9 cellular contexts compared by ENCODE assay signal in genomic region chr3:111858641-111859040, GRCh38. TPM values are rescaled to one million over a fixed set of nuclear protein-coding genes. Genes with fewer than 3 reads are reported as not detected.
DNase-seq lines count a peak whose midpoint lies in the region; ATAC-seq and TF ChIP-seq lines count a peak whose summit lies in the region.
"Had no signal": no experiment of that assay in that cellular context is flagged by ENCODE, and none has a peak within 500 bp of the region (broad histone marks: within the 10 kb centered on the region; RNA-seq: fewer than 3 reads in every experiment).

No MANE protein-coding gene starts in this region.

- H3K27ac Mint-ChIP-seq in H9 (no peak overlapping the region), activated B cell treated with CpG ODN at 0.5 μM for 24 hours (no peak overlapping the region)

- H4K91ac ChIP-seq in H9 (ENCODE audit: insufficient read length, low read depth, low read length) = no peak overlapping the region

- H3K27me3 Mint-ChIP-seq in H9 (ENCODE audit: low read depth) (peaks cover 67% of the 10 kb centered on the region), activated B cell treated with CpG ODN at 0.5 μM for 24 hours (peaks cover 14% of the 10 kb centered on the region)

- no peaks in the 10 kb centered on the region for H4K20me1 ChIP-seq in H9 (ENCODE audit: control insufficient read depth, insufficient read depth, insufficient read length)

- ATAC-seq in activated B cell treated with CpG ODN at 0.5 μM for 24 hours (ENCODE audit: low read depth) (no peak), GM19328 (IDR thresholded peaks at IDR 0.05; ENCODE audit: unreplicated experiment) (no peak)

- intact Hi-C loops in activated B cell treated with CpG ODN at 0.5 μM for 24 hours (cut with micrococcal nuclease) = no loop called here
- intact Hi-C loops in sigmoid colon (cut with DNase I) = loop anchor here (5.0 to 10.0 kb wide), 2 partner anchors 56 to 94 kb away; no protein-coding TSS in a partner anchor

- no peak overlapping the region for H3K23ac ChIP-seq in H9 (ENCODE audit: insufficient read length, low read depth, low read length)

- H3K14ac ChIP-seq in H9 (ENCODE audit: insufficient read depth, low read length) = no peak overlapping the region

- H3T11ph ChIP-seq in H9 (ENCODE audit: low read length) = no peak overlapping the region

- no peak overlapping the region for H3K4ac ChIP-seq in H9 (ENCODE audit: low read depth, low read length)

- H3K27ac ChIP-seq in H9 (ENCODE audit: insufficient read length, low read depth, low read length) = no peak overlapping the region
- peak overlapping the region in 1 of 2 donors; percentile 93 for H3K27ac ChIP-seq in right atrium auricular region
- peak overlapping the region; percentile 95 to 99 (median 99) for H3K27ac ChIP-seq in sigmoid colon

- no peak overlapping the region for H2AK5ac ChIP-seq in H9 (ENCODE audit: insufficient read length, low read length)

- H3K4me1 ChIP-seq in H9 (ENCODE audit: insufficient read depth, low read length) = peaks cover 10% of the 10 kb centered on the region
- peaks cover 0 to 30% of the 10 kb centered on the region in 2 donors for H3K4me1 ChIP-seq in right atrium auricular region
- H3K4me1 ChIP-seq in sigmoid colon = peaks cover 0 to 46% (median 29%) of the 10 kb centered on the region in 4 donors

- H3K4me2 ChIP-seq in H9 (ENCODE audit: insufficient read depth, insufficient read length, low read length) = peak overlapping the region; percentile 87

- no peak overlapping the region for H2BK15ac ChIP-seq in H9 (ENCODE audit: low read depth, low read length)

- H3K9ac ChIP-seq in H9 (ENCODE audit: extremely low read depth, insufficient read length, low read length) = no peak overlapping the region

- H3K9me3 ChIP-seq in H9 (ENCODE audit: control insufficient read depth, low read depth, low read length) (no peaks in the 10 kb centered on the region), right atrium auricular region (no peaks in the 10 kb centered on the region), sigmoid colon (no peaks in the 10 kb centered on the region)

- H3K36me3 ChIP-seq in right atrium auricular region (no peaks in the 10 kb centered on the region), sigmoid colon (no peaks in the 10 kb centered on the region)

- DNase-seq in H9 = no peak
- DNase-seq in activated B cell treated with CpG ODN at 0.5 μM for 24 hours = no peak
- DNase-seq in right atrium auricular region (ENCODE audit: low spot score) = no peak
- no peak for DNase-seq in sigmoid colon
- DNase-seq in NCI-H2196 (lab: John Stamatoyannopoulos, UW; ENCODE audit: unreplicated experiment) = no peak
- no peak for DNase-seq in cerebellar cortex (ENCODE audit: low spot score)
- no peak for DNase-seq in NCI-H1105 (lab: John Stamatoyannopoulos, UW)
- DNase-seq: NCI-H2227 treated with DMSO at 0.1 percent for 48 hours had no signal

- peaks cover 15% of the 10 kb centered on the region for H3K23me2 ChIP-seq in H9 (ENCODE audit: insufficient read length, low read depth, low read length, poor library complexity, severe bottlenecking)

- H3K4me1 Mint-ChIP-seq in H9 (peaks cover 42% of the 10 kb centered on the region in 2 experiments), activated B cell treated with CpG ODN at 0.5 μM for 24 hours (peaks cover 18% of the 10 kb centered on the region)

- H3K36me3 Mint-ChIP-seq in H9 (ENCODE audit: insufficient read depth in 1 of 3, low read depth in 3 of 3) (no peaks in the 10 kb centered on the region), activated B cell treated with CpG ODN at 0.5 μM for 24 hours (ENCODE audit: low read depth) (peaks cover 8% of the 10 kb centered on the region)

- no peak overlapping the region for H2BK5ac ChIP-seq in H9 (ENCODE audit: insufficient read length, low read length)

- no peak overlapping the region for H2BK120ac ChIP-seq in H9 (ENCODE audit: low read depth, low read length, poor library complexity, severe bottlenecking)

- peaks cover 3% of the 10 kb centered on the region; the same call in 1 of the 2 replicates for H3K79me2 ChIP-seq in H9 (ENCODE audit: insufficient read depth, low read length)

- POLR2A ChIA-PET in activated B cell treated with CpG ODN at 0.5 μM for 24 hours (lab: Charles Lee) = interaction anchor here (0.9 kb wide), 1 partner anchor 120 kb away, joined by 3 read pairs; the partner anchor contains the start of gene ABHD10

- no peak overlapping the region for H2BK12ac ChIP-seq in H9 (ENCODE audit: insufficient read length, low read depth, low read length)

- TF ChIP-seq CTCF in H9 (conservative IDR thresholded peaks at IDR 0.05) (no peak), activated B cell treated with CpG ODN at 0.5 μM for 24 hours (IDR thresholded peaks at IDR 0.05) (no peak), right atrium auricular region (IDR thresholded peaks at IDR 0.05) (no peak), sigmoid colon (IDR thresholded peaks at IDR 0.05) (no peak)

- CTCF ChIA-PET in activated B cell treated with CpG ODN at 0.5 μM for 24 hours (lab: Charles Lee) = interaction anchor here (0.7 to 3.1 kb wide), 3 partner anchors 109 to 190 kb away, joined by 3 to 39 read pairs (median 27); no protein-coding TSS in a partner anchor

- H2BK20ac ChIP-seq in H9 (ENCODE audit: low read depth, low read length, poor library complexity, severe bottlenecking) = no peak overlapping the region

- H3K79me1 ChIP-seq in H9 (ENCODE audit: insufficient read depth, low read depth, low read length, poor library complexity, severe bottlenecking) = no peaks in the 10 kb centered on the region

- no peak overlapping the region for H3K56ac ChIP-seq in H9 (ENCODE audit: insufficient read length, low read depth, low read length)

- WGBS in H9 (ENCODE audit: extremely low coverage, insufficient read length, low lambda C conversion rate) = no CpG with 5 or more reads among the region's 10 CpGs
- WGBS in sigmoid colon, 2 donors = 50 to 55% methylated on average over 10 of the region's 10 CpGs

- H4K8ac ChIP-seq in H9 (replicated peaks; ENCODE audit: insufficient read length, low read depth, low read length) = no peak overlapping the region

- H3K9me3 Mint-ChIP-seq in H9 (no peaks in the 10 kb centered on the region), activated B cell treated with CpG ODN at 0.5 μM for 24 hours (no peaks in the 10 kb centered on the region)

- H3K4me3 ChIP-seq in right atrium auricular region (peak overlapping the region; percentile 79 to 88), sigmoid colon (peak overlapping the region; percentile 69 to 97 (median 88))

- TF ChIP-seq EP300 in sigmoid colon (IDR thresholded peaks at IDR 0.05) = no peak

- H2AFZ ChIP-seq in H9 (ENCODE audit: low read length) = no peak overlapping the region

- H3K4me3 Mint-ChIP-seq in H9 (peak overlapping the region; percentile 89 to 99), activated B cell treated with CpG ODN at 0.5 μM for 24 hours (peak overlapping the region; percentile 91)

- no peak for TF ChIP-seq POLR2A in sigmoid colon (IDR thresholded peaks at IDR 0.05)

- no peak overlapping the region for H4K5ac ChIP-seq in H9 (ENCODE audit: insufficient read length, low read depth, low read length)

- H3K18ac ChIP-seq in H9 (ENCODE audit: insufficient read length, low read depth, low read length) = no peak overlapping the region

- H3K27me3 ChIP-seq in H9 (ENCODE audit: insufficient read depth, low read length) = no peaks in the 10 kb centered on the region; the same call in 1 of the 2 replicates
- H3K27me3 ChIP-seq in right atrium auricular region = no peaks in the 10 kb centered on the region
- no peaks in the 10 kb centered on the region for H3K27me3 ChIP-seq in sigmoid colon

RNA-seq across cellular contexts. Expression of gene PHLDB2, which starts 0.4 kb away (rescaled TPM):
- total RNA-seq in H9 (2021) (13.2 and 14.1 TPM in 2 replicates), activated B cell treated with CpG ODN at 0.5 μM for 24 hours (2.5 and 4.2 TPM in 2 replicates), right atrium auricular region (10 to 100 TPM; 20.2 to 48.1 TPM), sigmoid colon (100 to 1,000 TPM; 120 to 471 (median 132) TPM)
- 10 to 100 TPM in 1 of 3 donors, 1 to 10 TPM in 2; 4.4 to 14.4 (median 7.2) TPM for polyA plus RNA-seq in sigmoid colon
